In the genomic region with DNA sequence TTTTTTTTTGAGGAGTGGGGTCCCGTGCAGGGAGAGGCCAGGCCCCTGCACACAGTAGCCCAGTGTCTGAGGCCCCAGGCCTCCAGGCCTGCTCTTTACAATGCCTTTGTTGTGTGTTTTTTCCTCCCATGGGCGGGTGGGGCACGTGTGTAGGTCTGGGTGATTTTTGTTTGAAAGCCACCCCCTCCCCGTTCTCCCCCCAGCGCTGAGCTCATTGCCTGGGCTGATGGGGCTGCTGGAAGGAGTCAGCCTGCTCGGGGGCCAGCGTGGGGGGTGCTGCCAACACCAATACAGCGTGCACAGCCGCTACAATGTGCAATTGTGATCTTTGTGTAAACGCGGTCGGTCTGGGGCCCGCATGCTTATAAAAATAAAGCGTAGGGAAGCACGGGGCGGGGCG, we compare ENCODE assay signal across 19 cellular contexts.
DNase-seq lines count a peak whose midpoint lies in the region; ATAC-seq, FAIRE-seq and TF ChIP-seq lines count a peak whose summit lies in the region.
"Had no signal": no experiment of that assay in that cellular context is flagged by ENCODE, and none has a peak within 500 bp of the region (broad histone marks: within the 10 kb centered on the region; RNA-seq: fewer than 3 reads in every experiment).

No MANE protein-coding gene starts in this region.

- ATAC-seq in HG02970 (IDR thresholded peaks at IDR 0.05; ENCODE audit: low FRiP score, unreplicated experiment): no peak
- ATAC-seq: GM12878, left ventricle myocardium superior had no signal

- FAIRE-seq in frontal cortex (lab: Jason Lieb, UNC): peak; percentile 45
- FAIRE-seq: D721Med, GM12878, pancreas had no signal

- no peaks in the 10 kb centered on the region for H3K27me3 ChIP-seq in neural progenitor cell
- no peaks in the 10 kb centered on the region for H3K27me3 ChIP-seq in thyroid gland
- H3K27me3 ChIP-seq: pancreas had no signal

- H3K36me3 ChIP-seq in neural progenitor cell (no peaks in the 10 kb centered on the region), thyroid gland (no peaks in the 10 kb centered on the region)
- H3K36me3 ChIP-seq: pancreas had no signal

- H3K4me1 ChIP-seq in neural progenitor cell (peaks cover 28% of the 10 kb centered on the region), thyroid gland (peaks cover 0 to 8% of the 10 kb centered on the region in 2 donors)
- H3K4me1 ChIP-seq: pancreas had no signal

- H3K4me2 ChIP-seq in neural progenitor cell: no peak overlapping the region

- no peak overlapping the region for H3K4me3 Mint-ChIP-seq in neural progenitor cell

- peak overlapping the region; percentile 57 for H3K27ac Mint-ChIP-seq in neural progenitor cell

- no peaks in the 10 kb centered on the region for H3K9me3 Mint-ChIP-seq in neural progenitor cell

- TF ChIP-seq CTCF in neural progenitor cell (IDR thresholded peaks at IDR 0.05) (no peak), thyroid gland (IDR thresholded peaks at IDR 0.05) (no peak)

- no peaks in the 10 kb centered on the region for H3F3A ChIP-seq in neural progenitor cell (ENCODE audit: low read depth)

- H3K9ac ChIP-seq in neural progenitor cell: no peak overlapping the region

- peaks cover 22% of the 10 kb centered on the region for H3K4me1 Mint-ChIP-seq in neural progenitor cell

- H3K27ac ChIP-seq in neural progenitor cell: no peak overlapping the region
- H3K27ac ChIP-seq in thyroid gland: no peak overlapping the region
- H3K27ac ChIP-seq: pancreas had no signal

- no peaks in the 10 kb centered on the region for H3K79me2 ChIP-seq in neural progenitor cell (ENCODE audit: low read depth)

- 30 to 44% methylated on average over 17 of the region's 17 CpGs for WGBS in thyroid gland, 2 donors

- H3K27me3 Mint-ChIP-seq in neural progenitor cell (ENCODE audit: insufficient read depth, low read depth): peaks cover 8% of the 10 kb centered on the region

- peak overlapping the region; percentile 89 for H2AFZ ChIP-seq in neural progenitor cell (replicated peaks)

- DNase-seq in SW480 (ENCODE audit: low spot score): peak; percentile 9
- peak; percentile 66 to 70 for DNase-seq in frontal cortex (ENCODE audit: low spot score in 2 of 2)
- no peak for DNase-seq in neural progenitor cell (ENCODE audit: low spot score)
- DNase-seq in thyroid gland: peak; percentile 9 to 30
- no peak for DNase-seq in activated CD4-positive, alpha-beta T cell treated with anti-CD3 and anti-CD28 coated beads, Interleukin-2, amount 50 U/mL, for 1 hour
- no peak for DNase-seq in T-helper 2 cell
- DNase-seq in NCI-H128 (lab: John Stamatoyannopoulos, UW; ENCODE audit: unreplicated experiment): no peak
- DNase-seq: activated naive CD4-positive, alpha-beta T cell; activated T-cell treated with anti-CD3 and anti-CD28 coated beads for 4 hours; cortex of kidney; foreskin fibroblast; GF-D8; left ventricle myocardium superior; NCI-H1417 treated with DMSO at 0.1 percent for 48 hours; pancreas; stimulated activated CD4-positive, alpha-beta T cell treated with anti-CD3 and anti-CD28 coated beads, Interleukin-4, amount 100 ng/mL, for 4 hours had no signal

- H3K4me3 ChIP-seq in neural progenitor cell: no peak overlapping the region
- H3K4me3 ChIP-seq in thyroid gland (replicated peaks in 1 of 3): no peak overlapping the region
- H3K4me3 ChIP-seq: GM12878, pancreas had no signal

- no peak for TF ChIP-seq POLR2A in thyroid gland (IDR thresholded peaks at IDR 0.05)

- H3K36me3 Mint-ChIP-seq in neural progenitor cell: no peaks in the 10 kb centered on the region

- intact Hi-C loops in thyroid gland (cut with DNase I): no loop called here

- H4K20me1 ChIP-seq in neural progenitor cell (ENCODE audit: low read depth): no peaks in the 10 kb centered on the region

- H3K9me3 ChIP-seq in neural progenitor cell (ENCODE audit: low read depth): no peaks in the 10 kb centered on the region
- no peaks in the 10 kb centered on the region for H3K9me3 ChIP-seq in thyroid gland
- H3K9me3 ChIP-seq: pancreas had no signal

Comparison
In these comparisons a context has a peak if more than half of its experiments do, and no peak if none do; other contexts are left out.
1. DNase-seq: peak in SW480 (single experiment), frontal cortex (2 of 2) and thyroid gland (2 of 2); none in neural progenitor cell (single experiment), activated CD4-positive, alpha-beta T cell treated with anti-CD3 and anti-CD28 coated beads, Interleukin-2, amount 50 U/mL, for 1 hour (single experiment), T-helper 2 cell (0 of 5) and NCI-H128 (single experiment).